8 cellular contexts compared by ENCODE assay signal in the genomic region with DNA sequence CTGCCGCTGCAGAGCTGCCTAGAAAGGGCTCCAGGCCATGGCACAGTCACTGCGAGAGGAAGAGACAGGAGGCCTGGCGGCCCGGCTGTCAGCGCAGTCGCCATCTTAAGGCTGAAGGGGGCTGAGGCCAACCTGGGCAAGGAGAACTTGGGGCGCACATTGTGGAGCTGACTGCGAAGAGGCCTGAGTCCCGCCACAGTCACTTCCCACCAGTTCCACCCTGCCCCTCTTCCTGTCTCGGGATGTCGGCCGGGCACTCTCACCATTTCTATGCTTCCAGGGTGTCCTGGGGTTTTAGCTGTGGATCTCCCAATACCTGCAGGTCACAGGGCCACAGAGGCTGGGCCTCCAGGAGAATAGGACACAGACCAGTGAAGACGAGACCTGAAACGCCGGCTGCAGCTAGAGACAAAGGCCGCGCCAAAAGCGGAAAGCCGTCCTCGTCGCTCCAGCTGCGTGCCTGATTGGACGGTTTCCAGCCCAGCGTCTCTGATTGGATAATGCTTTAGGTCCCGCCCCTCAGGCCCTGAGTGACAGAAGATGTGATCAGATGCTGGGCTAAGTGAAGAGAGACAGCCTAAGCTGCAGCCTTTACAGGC.
DNase-seq lines count a peak whose midpoint lies in the region; ATAC-seq and TF ChIP-seq lines count a peak whose summit lies in the region.

No MANE protein-coding gene starts in this region.

- TF ChIP-seq CTCF in AG04449 (IDR thresholded peaks at IDR 0.05; ENCODE audit: insufficient read depth, low read length, missing control alignments): no peak
- TF ChIP-seq CTCF in body of pancreas (IDR thresholded peaks at IDR 0.05): peak in 1 of 7 experiments; percentile 2
- no peak for TF ChIP-seq CTCF in sigmoid colon (IDR thresholded peaks at IDR 0.05)

- peak; percentile 31 for DNase-seq in AG04449 (ENCODE audit: low read depth, low spot score)
- DNase-seq in HuH-7.5 (ENCODE audit: low spot score): peak; percentile 48
- peak; percentile 84 for DNase-seq in T1000 (lab: John Stamatoyannopoulos, UW)
- DNase-seq in body of pancreas: peak; percentile 94 to 97 (median 94)
- peak; percentile 92 for DNase-seq in iPS DF 6.9 (ENCODE audit: low read depth, low spot score)
- DNase-seq in sigmoid colon: peak; percentile 94

- H3K27me3 ChIP-seq in body of pancreas (no peaks in the 10 kb centered on the region), iPS DF 6.9 (ENCODE audit: control insufficient read depth, insufficient read depth, low read length) (no peaks in the 10 kb centered on the region), sigmoid colon (no peaks in the 10 kb centered on the region)

- TF ChIP-seq POLR2A in body of pancreas (IDR thresholded peaks at IDR 0.05): peak in 1 of 3 donors; percentile 55
- TF ChIP-seq POLR2A in sigmoid colon (IDR thresholded peaks at IDR 0.05): no peak

- H3K9me3 ChIP-seq in body of pancreas (no peaks in the 10 kb centered on the region), iPS DF 6.9 (ENCODE audit: control insufficient read depth, insufficient read depth, low read length) (no peaks in the 10 kb centered on the region), sigmoid colon (no peaks in the 10 kb centered on the region)

- peak overlapping the region; percentile 63 to 77 (median 68) for H3K27ac ChIP-seq in body of pancreas
- no peak overlapping the region for H3K27ac ChIP-seq in iPS DF 6.9 (ENCODE audit: low read length)
- H3K27ac ChIP-seq in sigmoid colon: peak overlapping the region in 2 of 4 donors; percentile 31 to 59

- H3K36me3 ChIP-seq in body of pancreas (replicated peaks in 1 of 2; ENCODE audit: insufficient read depth in 1 of 2, low read depth in 2 of 2) (no peaks in the 10 kb centered on the region), iPS DF 6.9 (ENCODE audit: control insufficient read depth, insufficient read depth, low read length) (peaks cover 4% of the 10 kb centered on the region; the same call in 1 of the 2 replicates), sigmoid colon (no peaks in the 10 kb centered on the region)

- 0 to 3% methylated on average over 10 to 25 of the region's 25 CpGs for WGBS in body of pancreas, 2 donors
- no CpG with 5 or more reads among the region's 25 CpGs for WGBS in iPS DF 6.9 (ENCODE audit: insufficient coverage, insufficient read length)
- 3 to 11% methylated on average over 25 of the region's 25 CpGs for WGBS in sigmoid colon, 2 donors

- H3K4me3 ChIP-seq in AG04449 (ENCODE audit: low read depth, low read length): peak overlapping the region; percentile 79
- H3K4me3 ChIP-seq in body of pancreas: peak overlapping the region; percentile 37 to 81
- H3K4me3 ChIP-seq in iPS DF 6.9 (ENCODE audit: low read length): peak overlapping the region; percentile 93
- H3K4me3 ChIP-seq in sigmoid colon: peak overlapping the region; percentile 34 to 72 (median 56)

- intact Hi-C loops in body of pancreas (cut with DNase I): no loop called here
- intact Hi-C loops in sigmoid colon (cut with DNase I): loop anchor here (5.0 kb wide), 1 partner anchor 596 kb away; a partner anchor contains a TSS

- CTCF ChIA-PET in AG04449 (lab: Yijun Ruan, JAX): no interaction called here

- TF ChIP-seq EP300 in sigmoid colon (IDR thresholded peaks at IDR 0.05): no peak

- ATAC-seq in GM19043 (IDR thresholded peaks at IDR 0.05; ENCODE audit: low read depth, unreplicated experiment) (peak; percentile 77), body of pancreas (peak; percentile 97), GM18858 (IDR thresholded peaks at IDR 0.05; ENCODE audit: unreplicated experiment) (no peak)

- H3K4me1 ChIP-seq in body of pancreas (peaks cover 8% of the 10 kb centered on the region), iPS DF 6.9 (ENCODE audit: control insufficient read depth, insufficient read depth, low read length) (peaks cover 8% of the 10 kb centered on the region), sigmoid colon (peaks cover 0 to 10% (median 4%) of the 10 kb centered on the region in 4 donors)

- POLR2A ChIA-PET in AG04449 (lab: Yijun Ruan, JAX): no interaction called here

Comparison
In these comparisons a context has a peak if more than half of its experiments do, and no peak if none do; other contexts are left out.
1. DNase-seq: peak in every context shown above with its lines; median percentile 94 in body of pancreas; 94 in sigmoid colon; 92 in iPS DF 6.9; 84 in T1000; 48 in HuH-7.5; 31 in AG04449.